Comparison of ENCODE assay signal across 9 cellular contexts in the genomic region with DNA sequence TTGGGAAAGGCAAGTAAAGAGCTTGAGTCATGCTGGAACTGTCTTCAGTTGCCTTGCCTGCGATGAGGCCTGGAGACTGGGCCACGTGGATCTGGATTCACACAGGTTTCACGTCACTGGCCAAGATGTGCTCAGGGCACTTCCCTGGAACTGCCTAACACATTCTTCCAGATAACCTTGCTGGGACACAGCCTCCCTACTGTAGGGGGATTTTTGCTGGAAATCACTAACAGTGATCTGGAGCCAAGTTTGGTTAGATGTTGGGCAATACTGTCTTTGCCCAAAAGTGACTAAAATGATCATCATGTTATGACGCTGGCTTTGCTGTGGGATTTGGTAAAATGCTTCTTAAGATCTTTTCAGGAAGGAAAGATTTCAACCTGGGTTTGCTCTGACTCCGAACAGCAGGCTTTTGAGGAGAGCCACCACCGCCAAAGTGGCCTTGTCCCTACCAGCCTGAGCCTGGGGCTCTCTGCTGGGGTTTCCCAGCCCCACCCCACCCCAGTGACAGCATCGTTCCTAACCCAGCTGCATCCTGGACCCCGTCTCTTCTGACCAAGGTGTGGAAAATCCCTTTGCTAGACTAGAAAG. TPM values are rescaled to one million over a fixed set of nuclear protein-coding genes. Genes with fewer than 3 reads are reported as not detected.
DNase-seq lines count a peak whose midpoint lies in the region; ATAC-seq, FAIRE-seq and TF ChIP-seq lines count a peak whose summit lies in the region.
"Had no signal": no experiment of that assay in that cellular context is flagged by ENCODE, and none has a peak within 500 bp of the region (broad histone marks: within the 10 kb centered on the region; RNA-seq: fewer than 3 reads in every experiment).

No MANE protein-coding gene starts in this region.

- TF ChIP-seq POLR2A in adrenal gland (IDR thresholded peaks at IDR 0.05), result peak in 1 of 2 donors; percentile 23

- H3K27ac Mint-ChIP-seq in activated CD4-positive, alpha-beta T cell treated with anti-CD3 and anti-CD28 coated beads, Interleukin-2, amount 10 ng/mL, durations not matched to agents 7 days and 5 days, result no peak overlapping the region

- H3K9me3 ChIP-seq in adrenal gland (replicated peaks in 1 of 3), result no peaks in the 10 kb centered on the region
- no peaks in the 10 kb centered on the region for H3K9me3 ChIP-seq in smooth muscle cell (replicated peaks; ENCODE audit: low read depth)
- no peaks in the 10 kb centered on the region for H3K9me3 ChIP-seq in small intestine (ENCODE audit: control insufficient read depth, low read depth)

- H3F3A ChIP-seq in smooth muscle cell (ENCODE audit: low read depth), result no peaks in the 10 kb centered on the region

- H3K4me1 ChIP-seq in adrenal gland (replicated peaks in 1 of 2) (peaks cover 18 to 30% of the 10 kb centered on the region in 2 donors), smooth muscle cell (ENCODE audit: low read depth) (peaks cover 9% of the 10 kb centered on the region), small intestine (ENCODE audit: control insufficient read depth in 2 of 2, insufficient read depth in 1 of 2, low read depth in 1 of 2, low read length in 1 of 2) (peaks cover 0 to 3% of the 10 kb centered on the region in 2 donors)

- 52 to 72% (median 63%) methylated on average over 8 of the region's 8 CpGs for WGBS in adrenal gland, 4 donors
- 67% methylated on average over 8 of the region's 8 CpGs for WGBS in smooth muscle cell (ENCODE audit: low lambda C conversion rate)
- 71 to 89% (median 80%) methylated on average over 8 of the region's 8 CpGs for WGBS in small intestine, 3 donors

- TF ChIP-seq CTCF in GM10266 (IDR thresholded peaks at IDR 0.05; ENCODE audit: control insufficient read depth, insufficient read depth, low read depth, missing control alignments), result no peak
- TF ChIP-seq CTCF in adrenal gland (IDR thresholded peaks at IDR 0.05), result no peak
- no peak for TF ChIP-seq CTCF in smooth muscle cell (IDR thresholded peaks at IDR 0.05; ENCODE audit: borderline replicate concordance, insufficient read depth, poor library complexity, severe bottlenecking)

- FAIRE-seq in small intestine (lab: Jason Lieb, UNC), result no peak
- FAIRE-seq: colon had no signal

- no peaks in the 10 kb centered on the region for H3K27me3 Mint-ChIP-seq in activated CD4-positive, alpha-beta T cell treated with anti-CD3 and anti-CD28 coated beads, Interleukin-2, amount 10 ng/mL, durations not matched to agents 7 days and 5 days

- ATAC-seq in HG02981 (IDR thresholded peaks at IDR 0.05; ENCODE audit: unreplicated experiment), result no peak

- H3K4me3 ChIP-seq in adrenal gland (no peak overlapping the region), smooth muscle cell (no peak overlapping the region), small intestine (ENCODE audit: low read depth in 1 of 2, low read length in 2 of 2) (no peak overlapping the region)

- intact Hi-C loops in adrenal gland (cut with DNase I), result no loop called here

- H3K4me2 ChIP-seq in smooth muscle cell, result no peak overlapping the region

- no peaks in the 10 kb centered on the region for H3K79me2 ChIP-seq in smooth muscle cell (ENCODE audit: low read depth)

- DNase-seq in GM10266 (ENCODE audit: extremely low spot score), result peak; percentile 68
- DNase-seq in adrenal gland, result peak in 6 of 7 donors; percentile 81 to 94 (median 86)
- DNase-seq in glomerular visceral epithelial cell (ENCODE audit: extremely low spot score), result peak; percentile 87
- DNase-seq in smooth muscle cell (lab: John Stamatoyannopoulos, UW; ENCODE audit: unreplicated experiment), result no peak
- no peak for DNase-seq in activated CD4-positive, alpha-beta T cell treated with anti-CD3 and anti-CD28 coated beads, Interleukin-2, amount 10 ng/mL, durations not matched to agents 7 days and 5 days
- DNase-seq in activated CD4-positive, alpha-beta T cell treated with anti-CD3 and anti-CD28 coated beads, Interleukin-2, amount 50 U/mL, for 48 hours, result no peak
- no peak for DNase-seq in small intestine

- CTCF ChIA-PET in activated CD4-positive, alpha-beta T cell treated with anti-CD3 and anti-CD28 coated beads, Interleukin-2, amount 10 ng/mL, durations not matched to agents 7 days and 5 days (lab: Charles Lee), result no interaction called here

- H3K27ac ChIP-seq in adrenal gland (peak overlapping the region; percentile 20 to 93 (median 67)), smooth muscle cell (ENCODE audit: low read depth) (peak overlapping the region; percentile 56), small intestine (ENCODE audit: low read depth in 1 of 2, low read length in 1 of 2) (no peak overlapping the region)

- H3K4me1 Mint-ChIP-seq in activated CD4-positive, alpha-beta T cell treated with anti-CD3 and anti-CD28 coated beads, Interleukin-2, amount 10 ng/mL, durations not matched to agents 7 days and 5 days, result no peaks in the 10 kb centered on the region

- H3K27me3 ChIP-seq in adrenal gland (no peaks in the 10 kb centered on the region), smooth muscle cell (ENCODE audit: low read depth) (no peaks in the 10 kb centered on the region), small intestine (ENCODE audit: control insufficient read depth in 2 of 2, insufficient read depth in 2 of 2, low read length in 2 of 2) (no peaks in the 10 kb centered on the region)

- no peak overlapping the region for H3K9ac ChIP-seq in smooth muscle cell (ENCODE audit: low read depth)

- peaks cover 7% of the 10 kb centered on the region for H3K9me3 Mint-ChIP-seq in activated CD4-positive, alpha-beta T cell treated with anti-CD3 and anti-CD28 coated beads, Interleukin-2, amount 10 ng/mL, durations not matched to agents 7 days and 5 days

- H4K20me1 ChIP-seq in smooth muscle cell (ENCODE audit: low read depth), result no peaks in the 10 kb centered on the region

- H3K36me3 ChIP-seq in adrenal gland (replicated peaks in 1 of 2) (no peaks in the 10 kb centered on the region), smooth muscle cell (ENCODE audit: low read depth) (no peaks in the 10 kb centered on the region), small intestine (ENCODE audit: control insufficient read depth in 2 of 2, insufficient read depth in 2 of 2, low read length in 2 of 2) (no peaks in the 10 kb centered on the region)

- POLR2A ChIA-PET in activated CD4-positive, alpha-beta T cell treated with anti-CD3 and anti-CD28 coated beads, Interleukin-2, amount 10 ng/mL, durations not matched to agents 7 days and 5 days (lab: Charles Lee), result no interaction called here

- no peak overlapping the region for H3K4me3 Mint-ChIP-seq in activated CD4-positive, alpha-beta T cell treated with anti-CD3 and anti-CD28 coated beads, Interleukin-2, amount 10 ng/mL, durations not matched to agents 7 days and 5 days

- H3K36me3 Mint-ChIP-seq in activated CD4-positive, alpha-beta T cell treated with anti-CD3 and anti-CD28 coated beads, Interleukin-2, amount 10 ng/mL, durations not matched to agents 7 days and 5 days (ENCODE audit: low read depth), result no peaks in the 10 kb centered on the region

- no peak overlapping the region for H2AFZ ChIP-seq in smooth muscle cell (ENCODE audit: low read depth)

RNA-seq across cellular contexts. Expression of a gene that starts 14.7 kb away (rescaled TPM):
- total RNA-seq in adrenal gland, result 100 to 1,000 TPM in 6 of 8 donors, 10 to 100 TPM in 2; 74.6 to 175 (median 137) TPM
- 100 to 1,000 TPM in 1 of 3 donors, 10 to 100 TPM in 2; 17.2 to 147 (median 74.4) TPM for polyA plus RNA-seq in adrenal gland
- total RNA-seq in smooth muscle cell, result 5.1 and 5.7 TPM in 2 replicates
- 9.4 and 10.0 TPM in 2 replicates for polyA plus RNA-seq in smooth muscle cell
- total RNA-seq in activated CD4-positive, alpha-beta T cell treated with anti-CD3 and anti-CD28 coated beads, Interleukin-2, amount 10 ng/mL, durations not matched to agents 7 days and 5 days, result not detected
- 10 to 100 TPM in 1 of 3 donors, 1 to 10 TPM in 1, under 1 TPM in 1; 0.67 to 57.4 (median 2.4) TPM for polyA plus RNA-seq in small intestine

RNA-seq across cellular contexts. Expression of a gene that starts 29.1 kb away (rescaled TPM):
- 10 to 100 TPM; 36.5 to 78.3 (median 61.5) TPM for total RNA-seq in adrenal gland
- polyA plus RNA-seq in adrenal gland, result 10 to 100 TPM; 10.3 to 29.5 (median 10.7) TPM
- total RNA-seq in smooth muscle cell, result 41.9 and 42.1 TPM in 2 replicates
- 36.5 and 38.3 TPM in 2 replicates for polyA plus RNA-seq in smooth muscle cell
- total RNA-seq in activated CD4-positive, alpha-beta T cell treated with anti-CD3 and anti-CD28 coated beads, Interleukin-2, amount 10 ng/mL, durations not matched to agents 7 days and 5 days, result 10 to 100 TPM; 68.1 to 71.5 TPM
- 10 to 100 TPM; 16.8 to 90.5 (median 20.3) TPM for polyA plus RNA-seq in small intestine

RNA-seq across cellular contexts. Expression of a gene that starts 36.0 kb away (rescaled TPM):
- total RNA-seq in adrenal gland (10 to 100 TPM; 19.0 to 87.5 (median 31.1) TPM), smooth muscle cell (3.8 and 7.8 TPM in 2 replicates)
- polyA plus RNA-seq in adrenal gland (100 to 1,000 TPM in 1 of 3 donors, 10 to 100 TPM in 1, 1 to 10 TPM in 1; 8.6 to 155 (median 40.1) TPM), smooth muscle cell (9.6 and 11.2 TPM in 2 replicates), small intestine (10 to 100 TPM; 17.6 to 36.2 (median 25.7) TPM)
- 10 to 100 TPM; 30.8 to 36.1 TPM for total RNA-seq in activated CD4-positive, alpha-beta T cell treated with anti-CD3 and anti-CD28 coated beads, Interleukin-2, amount 10 ng/mL, durations not matched to agents 7 days and 5 days

RNA-seq across cellular contexts. Expression of a gene that starts 58.9 kb away (rescaled TPM):
- total RNA-seq in adrenal gland, result 1,000 to 10,000 TPM in 2 of 8 donors, 100 to 1,000 TPM in 6; 449 to 1,588 (median 791) TPM
- polyA plus RNA-seq in adrenal gland, result 100 to 1,000 TPM; 266 to 499 (median 286) TPM
- 55.7 and 66.5 TPM in 2 replicates for total RNA-seq in smooth muscle cell
- 110 and 151 TPM in 2 replicates for polyA plus RNA-seq in smooth muscle cell
- 100 to 1,000 TPM; 269 to 284 TPM for total RNA-seq in activated CD4-positive, alpha-beta T cell treated with anti-CD3 and anti-CD28 coated beads, Interleukin-2, amount 10 ng/mL, durations not matched to agents 7 days and 5 days
- polyA plus RNA-seq in small intestine, result 100 to 1,000 TPM; 181 to 326 (median 255) TPM

Comparison
In these comparisons a context has a peak if more than half of its experiments do, and no peak if none do; other contexts are left out.
1. DNase-seq: peak in GM10266 (single experiment), adrenal gland (6 of 7) and glomerular visceral epithelial cell (single experiment); none in smooth muscle cell (single experiment), activated CD4-positive, alpha-beta T cell treated with anti-CD3 and anti-CD28 coated beads, Interleukin-2, amount 10 ng/mL, durations not matched to agents 7 days and 5 days (single experiment), activated CD4-positive, alpha-beta T cell treated with anti-CD3 and anti-CD28 coated beads, Interleukin-2, amount 50 U/mL, for 48 hours (0 of 2) and small intestine (single experiment).
2. H3K27ac ChIP-seq: peak in adrenal gland (5 of 5) and smooth muscle cell (single experiment); none in small intestine (0 of 2).
3. RNA of a gene that starts 14.7 kb away (total RNA-seq): 74.6 to 175 TPM in adrenal gland; 5.1 to 5.7 TPM in smooth muscle cell and not detected in activated CD4-positive, alpha-beta T cell treated with anti-CD3 and anti-CD28 coated beads, Interleukin-2, amount 10 ng/mL, durations not matched to agents 7 days and 5 days; every median in the first group is over 10 times any median in the second.